27 cellular contexts compared by ENCODE assay signal in genomic region chr2:175432793-175433192, GRCh38.
"Had no signal": no experiment of that assay in that cellular context is flagged by ENCODE, and none has a peak within 500 bp of the region (broad histone marks: within the 10 kb centered on the region; RNA-seq: fewer than 3 reads in every experiment).

No MANE protein-coding gene starts in this region.

- ATAC-seq: esophagus mucosa; gastrocnemius medialis; heart left ventricle; left lobe of liver; mucosa of descending colon; natural killer cell treated with Interleukin-12 subunit alpha and Interleukin-12 subunit beta and Interleukin-15 and Interleukin-18, amount 100 ng/mL, for 72 hours; sciatic nerve had no signal

- H3K9me3 Mint-ChIP-seq: natural killer cell treated with Interleukin-12 subunit alpha and Interleukin-12 subunit beta and Interleukin-15 and Interleukin-18, amount 100 ng/mL, for 72 hours had no signal

- H3K4me2 ChIP-seq: hepatocyte, smooth muscle cell had no signal

- H3K4me1 Mint-ChIP-seq: endodermal cell, naive B cell had no signal

- H3K36me3 Mint-ChIP-seq: mesothelial cell of epicardium, naive B cell had no signal

- H3K4me3 Mint-ChIP-seq: endodermal cell; mesothelial cell of epicardium; naive B cell; natural killer cell treated with Interleukin-12 subunit alpha and Interleukin-12 subunit beta and Interleukin-15 and Interleukin-18, amount 100 ng/mL, for 72 hours had no signal

- H3K27me3 Mint-ChIP-seq: naive B cell had no signal

- H3K4me1 ChIP-seq: gastrocnemius medialis, heart left ventricle, prostate gland, right atrium auricular region, tibial nerve, upper lobe of left lung had no signal

- H3K79me2 ChIP-seq: hepatocyte had no signal

- H3K27me3 ChIP-seq: hepatocyte, right atrium auricular region, tibial nerve, upper lobe of left lung had no signal

- H3K36me3 ChIP-seq: gastrocnemius medialis, heart left ventricle, prostate gland, right atrium auricular region, thoracic aorta, tibial nerve, upper lobe of left lung had no signal

- DNase-seq: effector CD8-positive, alpha-beta T cell; endodermal cell; foreskin fibroblast; gastrocnemius medialis; heart left ventricle; kidney; mesenchymal stem cell; mucosa of descending colon; naive B cell; stimulated activated CD4-positive, alpha-beta T cell treated with anti-CD3 and anti-CD28 coated beads, Interleukin-12 subunit alpha, Interleukin-12 subunit beta, amount 100 ng/mL, for 4 hours; stimulated activated CD4-positive, alpha-beta T cell treated with anti-CD3 and anti-CD28 coated beads, Interleukin-1b, Interleukin-23, amount 100 ng/mL, for 48 hours; stimulated activated CD4-positive, alpha-beta T cell treated with anti-CD3 and anti-CD28 coated beads, Interleukin-4, amount 100 ng/mL, for 1 hour; stimulated activated CD8-positive, alpha-beta memory T cell treated with anti-CD3 and anti-CD28 coated beads, Interleukin-4, amount 100 ng/mL, for 48 hours; stimulated activated naive CD4-positive, alpha-beta T cell treated with Interleukin-2 at 50 U/mL for 16 hours; upper lobe of left lung had no signal

- H3K27ac ChIP-seq: epithelial cell of prostate, gastrocnemius medialis, heart left ventricle, hepatocyte, prostate gland, right atrium auricular region, thoracic aorta, tibial nerve, upper lobe of left lung had no signal

- H3K27ac Mint-ChIP-seq: endodermal cell; mesothelial cell of epicardium; naive B cell; natural killer cell treated with Interleukin-12 subunit alpha and Interleukin-12 subunit beta and Interleukin-15 and Interleukin-18, amount 100 ng/mL, for 72 hours had no signal

- H2AFZ ChIP-seq: hepatocyte had no signal

- H3K9me3 ChIP-seq: gastrocnemius medialis, prostate gland had no signal

- H3K4me3 ChIP-seq: gastrocnemius medialis, heart left ventricle, hepatocyte, mucosa of descending colon, prostate gland, right atrium auricular region, smooth muscle cell, thoracic aorta, tibial nerve, upper lobe of left lung had no signal
